In the genomic region with DNA sequence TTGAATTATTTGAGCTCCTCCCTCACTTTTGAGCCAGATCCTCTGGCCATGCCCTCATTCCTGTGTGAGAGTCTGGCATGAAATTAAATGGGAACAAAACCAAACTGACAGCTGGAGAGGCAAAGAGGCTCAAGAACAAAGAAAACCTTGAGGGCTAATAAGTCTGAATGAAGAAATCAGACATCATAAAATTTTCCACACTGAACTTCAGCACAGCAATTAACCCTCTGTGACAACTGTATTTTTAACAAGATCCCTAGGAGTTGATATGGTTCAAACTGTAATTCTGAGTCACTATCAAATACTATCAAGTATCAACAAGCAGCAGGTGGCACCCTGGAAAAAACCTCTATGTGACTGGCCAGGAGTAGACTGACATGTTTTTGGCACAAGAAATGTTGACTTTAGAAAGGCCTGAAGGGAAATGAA, we compare ENCODE assay signal across 10 cellular contexts.
A peak's percentile ranks its signal among the peaks of the same experiment; 100 is the strongest.
DNase-seq lines count a peak whose midpoint lies in the region; ATAC-seq, FAIRE-seq and TF ChIP-seq lines count a peak whose summit lies in the region.
"Had no signal": no experiment of that assay in that cellular context is flagged by ENCODE, and none has a peak within 500 bp of the region (broad histone marks: within the 10 kb centered on the region; RNA-seq: fewer than 3 reads in every experiment).

No MANE protein-coding gene starts in this region.

- no peaks in the 10 kb centered on the region for H3K27me3 ChIP-seq in OCI-LY1 (ENCODE audit: insufficient read depth, low read length)
- no peaks in the 10 kb centered on the region for H3K27me3 ChIP-seq in fibroblast of lung (ENCODE audit: control insufficient read depth, insufficient read depth, low read length)

- TF ChIP-seq CTCF in OCI-LY1 (IDR thresholded peaks at IDR 0.05; ENCODE audit: low read length) (no peak), fibroblast of lung (conservative IDR thresholded peaks at IDR 0.05 in 1 of 2, IDR thresholded peaks at IDR 0.05 in 1 of 2; ENCODE audit: low read depth in 1 of 2, low read length in 2 of 2) (no peak), coronary artery (IDR thresholded peaks at IDR 0.05) (no peak)

- H3K27ac ChIP-seq in OCI-LY1 (ENCODE audit: low read depth, low read length, poor library complexity, severe bottlenecking) (peak overlapping the region; percentile 6), fibroblast of lung (ENCODE audit: insufficient read depth, low read length) (no peak overlapping the region), coronary artery (no peak overlapping the region)

- H3K4me2 ChIP-seq in OCI-LY1 (ENCODE audit: low read length) (no peak overlapping the region), fibroblast of lung (ENCODE audit: extremely low read depth, insufficient read depth, low read length) (no peak overlapping the region)

- H3K9ac ChIP-seq in OCI-LY1 (ENCODE audit: low read length): no peak overlapping the region
- no peak overlapping the region for H3K9ac ChIP-seq in fibroblast of lung (ENCODE audit: insufficient read depth, low read length)

- H4K20me1 ChIP-seq in OCI-LY1 (ENCODE audit: insufficient read depth, low read length): no peaks in the 10 kb centered on the region
- no peaks in the 10 kb centered on the region for H4K20me1 ChIP-seq in fibroblast of lung (ENCODE audit: control insufficient read depth, extremely low read depth, insufficient read depth, low read length)

- H3K4me1 ChIP-seq in OCI-LY1 (ENCODE audit: insufficient read depth, low read length, severe bottlenecking) (peaks cover 19% of the 10 kb centered on the region), fibroblast of lung (ENCODE audit: control insufficient read depth, extremely low read depth, insufficient read depth, low read length) (peaks cover 3% of the 10 kb centered on the region)

- H2AFZ ChIP-seq in OCI-LY1 (ENCODE audit: low read length) (no peak overlapping the region), fibroblast of lung (ENCODE audit: low read length) (no peak overlapping the region)

- H3K9me3 ChIP-seq in OCI-LY1 (ENCODE audit: low read length): no peaks in the 10 kb centered on the region
- H3K9me3 ChIP-seq in fibroblast of lung (ENCODE audit: control insufficient read depth, insufficient read depth, low read depth, low read length): no peaks in the 10 kb centered on the region

- H3K4me3 ChIP-seq in OCI-LY1 (ENCODE audit: low read depth, low read length, poor library complexity, severe bottlenecking) (no peak overlapping the region), fibroblast of lung (replicated peaks in 1 of 4; ENCODE audit: control extremely low read depth in 1 of 4, insufficient read depth in 1 of 4, low read depth in 3 of 4, low read length in 4 of 4) (no peak overlapping the region), coronary artery (no peak overlapping the region)

- DNase-seq in H54 (ENCODE audit: insufficient read length, low spot score) (no peak), fibroblast of lung (ENCODE audit: low read depth in 2 of 2) (peak; percentile 67 to 79), renal cortical epithelial cell (ENCODE audit: low read depth) (peak; percentile 85), coronary artery (ENCODE audit: low spot score) (no peak), D341Med (ENCODE audit: low spot score) (no peak)
- no peak for DNase-seq in activated CD8-positive, alpha-beta memory T cell treated with anti-CD3 and anti-CD28 coated beads, Interleukin-2, amount 50 U/mL, for 48 hours
- DNase-seq: KBM-7 had no signal

- H3K79me2 ChIP-seq in OCI-LY1 (ENCODE audit: insufficient read depth, low read length) (no peaks in the 10 kb centered on the region), fibroblast of lung (ENCODE audit: control insufficient read depth, insufficient read depth, low read length) (no peaks in the 10 kb centered on the region)

- no peaks in the 10 kb centered on the region for H3K9me2 ChIP-seq in OCI-LY1 (ENCODE audit: low read depth, low read length)

- peak; percentile 90 for FAIRE-seq in H54 (lab: Jason Lieb, UNC)

- TF ChIP-seq POLR2A in H54 (IDR thresholded peaks at IDR 0.05; ENCODE audit: low read depth, low read length): no peak

- H3F3A ChIP-seq in OCI-LY1 (ENCODE audit: insufficient read depth, low read length): no peaks in the 10 kb centered on the region

- ATAC-seq in GM18520 (IDR thresholded peaks at IDR 0.05; ENCODE audit: unreplicated experiment): no peak
- ATAC-seq: natural killer cell treated with Interleukin-12 subunit alpha and Interleukin-12 subunit beta and Interleukin-15 and Interleukin-18, amount 100 ng/mL, for 72 hours had no signal

- peaks cover 21% of the 10 kb centered on the region for H3K36me3 ChIP-seq in OCI-LY1 (ENCODE audit: insufficient read depth, low read length)
- H3K36me3 ChIP-seq in fibroblast of lung (ENCODE audit: control insufficient read depth, insufficient read depth, low read length): peaks cover 2% of the 10 kb centered on the region

Comparison
In these comparisons a context has a peak if more than half of its experiments do, and no peak if none do; other contexts are left out.
1. DNase-seq: peak in fibroblast of lung (2 of 2) and renal cortical epithelial cell (single experiment); none in H54 (single experiment), coronary artery (single experiment), D341Med (single experiment) and activated CD8-positive, alpha-beta memory T cell treated with anti-CD3 and anti-CD28 coated beads, Interleukin-2, amount 50 U/mL, for 48 hours (single experiment).